Comparison of ENCODE assay signal across 7 cellular contexts in genomic region chr17:42120161-42121065, GRCh38. TPM values are rescaled to one million over a fixed set of nuclear protein-coding genes. Genes with fewer than 3 reads are reported as not detected.
DNase-seq lines count a peak whose midpoint lies in the region; ATAC-seq and TF ChIP-seq lines count a peak whose summit lies in the region.
"Had no signal": no experiment of that assay in that cellular context is flagged by ENCODE, and none has a peak within 500 bp of the region (broad histone marks: within the 10 kb centered on the region; RNA-seq: fewer than 3 reads in every experiment).

No MANE protein-coding gene starts in this region.

- no peak for TF ChIP-seq CTCF in Panc1 (IDR thresholded peaks at IDR 0.05)
- TF ChIP-seq CTCF in heart right ventricle (IDR thresholded peaks at IDR 0.05): no peak

- H3K27ac ChIP-seq in Panc1 (ENCODE audit: low read length): peak overlapping the region; percentile 69
- H3K27ac ChIP-seq in heart right ventricle: peak overlapping the region in 9 of 10 donors; percentile 68 to 84 (median 75)
- no peak overlapping the region for H3K27ac ChIP-seq in thymus (ENCODE audit: low read depth)

- H3K4me1 ChIP-seq in ES-I3 (ENCODE audit: insufficient read depth, low read length) (peaks cover 11% of the 10 kb centered on the region), Panc1 (ENCODE audit: control insufficient read depth, insufficient read depth, low read length) (peaks cover 7% of the 10 kb centered on the region; the same call in 1 of the 2 replicates), heart right ventricle (peaks cover 5 to 47% (median 22%) of the 10 kb centered on the region in 9 donors), thymus (ENCODE audit: control insufficient read depth, insufficient read depth, low read length) (peaks cover 6% of the 10 kb centered on the region)

- H3K9ac ChIP-seq in ES-I3 (ENCODE audit: low read depth, low read length): peak overlapping the region; percentile 37

- H3K9me3 ChIP-seq in ES-I3 (ENCODE audit: control insufficient read depth, insufficient read depth, low read length) (no peaks in the 10 kb centered on the region), Panc1 (ENCODE audit: control insufficient read depth, insufficient read depth, low read depth, low read length) (no peaks in the 10 kb centered on the region), heart right ventricle (no peaks in the 10 kb centered on the region), thymus (ENCODE audit: control insufficient read depth) (no peaks in the 10 kb centered on the region)

- TSS peak; percentile 78 for BruUV-seq in Panc1 (replicated peaks; lab: Mats Ljungman, UMichigan)

- DNase-seq in Panc1 (ENCODE audit: low read depth, low spot score) (no peak), heart right ventricle (no peak), NCI-H146 treated with DMSO at 0.1 percent for 48 hours (lab: John Stamatoyannopoulos, UW; ENCODE audit: unreplicated experiment) (no peak)

- H3K4me3 ChIP-seq in Panc1 (ENCODE audit: low read depth in 2 of 2, low read length in 2 of 2) (peak overlapping the region; percentile 40 to 49), heart right ventricle (peak overlapping the region; percentile 77 to 94 (median 82)), thymus (ENCODE audit: low read length) (peak overlapping the region; percentile 81)

- no peaks in the 10 kb centered on the region for H3K36me3 ChIP-seq in ES-I3 (ENCODE audit: insufficient read depth, low read length)
- H3K36me3 ChIP-seq in Panc1 (ENCODE audit: control insufficient read depth, insufficient read depth, low read length): no peaks in the 10 kb centered on the region
- H3K36me3 ChIP-seq in heart right ventricle: peaks cover 0 to 56% (median 3%) of the 10 kb centered on the region in 9 donors
- H3K36me3 ChIP-seq in thymus (ENCODE audit: control insufficient read depth, insufficient read depth): peaks cover 14% of the 10 kb centered on the region

- WGBS in heart right ventricle, 2 donors: 20 to 25% methylated on average over 20 of the region's 20 CpGs
- 34% methylated on average over 20 of the region's 20 CpGs for WGBS in thymus

- POLR2A ChIA-PET in Panc1 (lab: Charles Lee): interaction anchor here (0.6 kb wide), 2 partner anchors 32 to 321 kb away, joined by 3 to 8 read pairs; no protein-coding TSS in a partner anchor

- H3K27me3 ChIP-seq in Panc1 (ENCODE audit: control insufficient read depth, insufficient read depth, low read length) (no peaks in the 10 kb centered on the region), heart right ventricle (no peaks in the 10 kb centered on the region), thymus (ENCODE audit: control insufficient read depth, insufficient read depth) (no peaks in the 10 kb centered on the region)

- intact Hi-C loops in Panc1 (cut with micrococcal nuclease; ENCODE audit: unreplicated experiment) (no loop called here), heart right ventricle (cut with DNase I) (loop anchor here in 3 of 10 donors (5.0 to 10.0 kb wide), 3 partner anchors 62 to 402 kb away; partner anchors contain the start of gene KCNH4 (in 2 of the 3))

- CTCF ChIA-PET in Panc1 (lab: Charles Lee): interaction anchor here (0.6 kb wide), 1 partner anchor 10 kb away, joined by 3 read pairs; no protein-coding TSS in a partner anchor

- in situ Hi-C loops in Panc1 (cut with HindIII; ENCODE audit: low pct_unique_long_range_greater_than_20kb, low sequenced_read_pairs): no loop called here

- ATAC-seq in Panc1: peak; percentile 34
- ATAC-seq in heart right ventricle: peak in 5 of 8 donors; percentile 2 to 40 (median 19)
- ATAC-seq in GM19452 (IDR thresholded peaks at IDR 0.05; ENCODE audit: unreplicated experiment): no peak

RNA-seq across cellular contexts. Expression of gene KAT2A, which starts 0.8 kb away (rescaled TPM):
- total RNA-seq in Panc1 (2021; ENCODE audit: unreplicated experiment): 67.0 TPM
- 60.6 TPM for polyA plus RNA-seq in Panc1 (2012; ENCODE audit: insufficient read length)
- 10 to 100 TPM in 9 of 10 donors, 1 to 10 TPM in 1; 9.3 to 29.7 (median 13.3) TPM for total RNA-seq in heart right ventricle
- 100 to 1,000 TPM in 1 of 2 donors, 10 to 100 TPM in 1; 20.6 to 118 TPM for polyA plus RNA-seq in heart right ventricle
- 103 TPM for polyA plus RNA-seq in thymus

RNA-seq across cellular contexts. Expression of gene HSPB9, which starts 2.2 kb away (rescaled TPM):
- total RNA-seq in Panc1 (2021; ENCODE audit: unreplicated experiment) (not detected), heart right ventricle (under 1 TPM in 1 of 10 donors, not detected in 9; 0.23 TPM)
- polyA plus RNA-seq in Panc1 (2012; ENCODE audit: insufficient read length): not detected
- polyA plus RNA-seq in heart right ventricle (under 1 TPM; 0.01 to 0.29 TPM), thymus (0.23 TPM)
- total RNA-seq: T-helper 2 cell treated with Interferon-gamma antibody and Interleukin-4, amounts not matched to agents 100 ng/mL and 5 ng/mL, for 36 hours had no signal

RNA-seq across cellular contexts. Expression of gene DHX58, which starts 7.9 kb away (rescaled TPM):
- 9.7 TPM for total RNA-seq in Panc1 (2021; ENCODE audit: unreplicated experiment)
- 8.5 TPM for polyA plus RNA-seq in Panc1 (2012; ENCODE audit: insufficient read length)
- total RNA-seq in heart right ventricle: 1 to 10 TPM; 2.2 to 8.4 (median 4.0) TPM
- 10 to 100 TPM in 1 of 2 donors, 1 to 10 TPM in 1; 3.4 to 16.9 TPM for polyA plus RNA-seq in heart right ventricle
- 42.1 TPM for polyA plus RNA-seq in thymus

RNA-seq across cellular contexts. Expression of gene ZNF385C, which starts 22.1 kb away (rescaled TPM):
- total RNA-seq in Panc1 (2021; ENCODE audit: unreplicated experiment): 0.21 TPM
- polyA plus RNA-seq in Panc1 (2012; ENCODE audit: insufficient read length): 0.35 TPM
- total RNA-seq in heart right ventricle: under 1 TPM in 9 of 10 donors, not detected in 1; 0.16 to 0.56 (median 0.24) TPM
- under 1 TPM; 0.09 to 0.29 TPM for polyA plus RNA-seq in heart right ventricle
- 1.1 TPM for polyA plus RNA-seq in thymus
- total RNA-seq: T-helper 2 cell treated with Interferon-gamma antibody and Interleukin-4, amounts not matched to agents 100 ng/mL and 5 ng/mL, for 36 hours had no signal

RNA-seq across cellular contexts. Expression of gene RAB5C, which starts 34.4 kb away (rescaled TPM):
- total RNA-seq in Panc1 (2021; ENCODE audit: unreplicated experiment): 141 TPM
- 195 TPM for polyA plus RNA-seq in Panc1 (2012; ENCODE audit: insufficient read length)
- 10 to 100 TPM; 24.6 to 64.4 (median 35.3) TPM for total RNA-seq in heart right ventricle
- 10 to 100 TPM; 33.3 to 76.5 TPM for polyA plus RNA-seq in heart right ventricle
- 83.0 TPM for polyA plus RNA-seq in thymus
